In the genomic region with DNA sequence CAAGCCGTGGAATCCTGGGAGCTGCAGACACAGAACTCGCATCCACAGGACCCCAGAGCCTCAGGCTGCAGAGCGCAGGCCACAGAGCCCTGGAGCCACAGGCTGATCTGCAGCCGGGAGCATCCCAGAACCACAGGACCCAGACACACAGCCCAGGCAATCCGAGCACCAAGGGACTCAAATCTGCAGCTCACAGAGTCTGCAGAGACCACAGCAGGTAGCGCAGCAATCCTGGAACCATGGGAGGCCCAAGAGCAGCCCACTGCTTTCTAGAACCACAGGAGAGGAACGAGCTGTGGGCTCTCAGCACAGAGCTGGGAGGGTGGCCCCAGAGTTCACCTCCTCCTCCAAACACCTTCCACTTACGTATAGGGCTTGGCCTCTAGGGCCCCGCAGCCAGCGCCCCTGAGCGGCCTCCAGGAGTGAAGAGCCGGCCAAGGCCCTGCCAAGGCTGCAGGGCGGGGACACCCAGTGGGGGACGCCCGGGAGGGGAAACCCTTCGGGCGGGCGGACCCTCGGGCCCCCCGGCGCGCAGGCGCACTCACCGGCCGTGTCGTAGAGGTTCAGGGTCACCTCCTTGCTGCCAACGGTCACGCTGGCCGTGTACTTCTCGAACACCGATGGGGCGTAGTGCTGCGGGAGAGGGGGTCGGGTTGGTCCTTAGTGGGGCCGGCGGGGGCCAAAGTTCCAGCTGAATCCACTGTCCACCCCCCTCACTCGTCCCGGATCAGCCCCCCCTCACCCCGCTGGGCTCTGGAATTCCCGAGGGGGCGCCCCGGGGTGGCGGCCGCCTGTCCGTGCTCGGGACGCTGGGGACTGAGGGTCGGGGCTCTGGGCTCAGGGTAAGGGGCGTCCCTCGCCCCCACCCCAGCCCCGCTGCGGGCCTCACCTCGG, we compare ENCODE assay signal across 1 cellular context.
TF ChIP-seq lines count a peak whose summit lies in the region.

No MANE protein-coding gene starts in this region.

TF ChIP-seq in IMR-90, 13 proteins besides CTCF, POLR2A, EP300 and RAD21:
- no peak for TF ChIP-seq CHD1 (IDR thresholded peaks at IDR 0.05; ENCODE audit: low read depth, low read length)
- no peak for TF ChIP-seq FOS (IDR thresholded peaks at IDR 0.05; ENCODE audit: low read depth, low read length)
- no peak for TF ChIP-seq RCOR1 (IDR thresholded peaks at IDR 0.05; ENCODE audit: insufficient replicate concordance, low read length)
- no peak for TF ChIP-seq RFX5 (IDR thresholded peaks at IDR 0.05; ENCODE audit: low read depth, low read length)
- TF ChIP-seq MAFK (IDR thresholded peaks at IDR 0.05; ENCODE audit: low read depth, low read length), result no peak
- no peak for TF ChIP-seq BHLHE40 (IDR thresholded peaks at IDR 0.05; ENCODE audit: low read depth, low read length)
- TF ChIP-seq MAZ (IDR thresholded peaks at IDR 0.05; ENCODE audit: borderline replicate concordance, low read depth, low read length), result no peak
- no peak for TF ChIP-seq ELK1 (IDR thresholded peaks at IDR 0.05; ENCODE audit: borderline replicate concordance, low read depth, low read length)
- TF ChIP-seq CEBPB (IDR thresholded peaks at IDR 0.05; ENCODE audit: low read depth, low read length), result no peak
- TF ChIP-seq NFE2L2 (IDR thresholded peaks at IDR 0.05; ENCODE audit: low read depth, low read length), result no peak
- no peak for TF ChIP-seq MXI1 (IDR thresholded peaks at IDR 0.05; ENCODE audit: borderline replicate concordance, low read depth, low read length)
- TF ChIP-seq, protein P1, sequence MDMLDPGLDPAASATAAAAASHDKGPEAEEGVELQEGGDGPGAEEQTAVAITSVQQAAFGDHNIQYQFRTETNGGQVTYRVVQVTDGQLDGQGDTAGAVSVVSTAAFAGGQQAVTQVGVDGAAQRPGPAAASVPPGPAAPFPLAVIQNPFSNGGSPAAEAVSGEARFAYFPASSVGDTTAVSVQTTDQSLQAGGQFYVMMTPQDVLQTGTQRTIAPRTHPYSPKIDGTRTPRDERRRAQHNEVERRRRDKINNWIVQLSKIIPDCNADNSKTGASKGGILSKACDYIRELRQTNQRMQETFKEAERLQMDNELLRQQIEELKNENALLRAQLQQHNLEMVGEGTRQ (IDR thresholded peaks at IDR 0.05; ENCODE audit: low read depth, low read length), result no peak
- no peak for TF ChIP-seq SMC3 (IDR thresholded peaks at IDR 0.05; ENCODE audit: low read depth, low read length)
